ENCODE assay signal across 17 cellular contexts in the genomic region with DNA sequence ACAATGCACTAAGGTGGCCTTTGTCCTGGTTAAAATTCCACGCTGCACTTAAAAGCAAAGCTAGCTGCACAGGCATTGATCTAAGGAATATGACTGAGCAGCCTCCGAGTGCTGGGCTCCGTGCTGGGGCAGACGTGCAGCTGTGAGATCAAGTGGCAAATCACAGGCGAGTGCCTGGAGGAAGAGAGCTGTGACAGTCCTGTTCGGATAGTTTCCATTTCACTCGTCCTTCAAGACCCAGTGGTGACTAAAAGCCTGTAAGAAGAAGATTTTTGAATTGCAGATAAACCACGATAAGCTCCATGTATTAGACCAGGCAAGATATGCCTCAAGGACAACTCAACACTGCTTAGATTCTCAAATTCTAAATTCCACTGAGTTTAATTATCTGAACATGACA.
DNase-seq lines count a peak whose midpoint lies in the region; ATAC-seq, FAIRE-seq and TF ChIP-seq lines count a peak whose summit lies in the region.
"Had no signal": no experiment of that assay in that cellular context is flagged by ENCODE, and none has a peak within 500 bp of the region (broad histone marks: within the 10 kb centered on the region; RNA-seq: fewer than 3 reads in every experiment).

No MANE protein-coding gene starts in this region.

- no peaks in the 10 kb centered on the region for H3F3A ChIP-seq in GM23338 (replicated peaks; ENCODE audit: low read depth)

- H4K20me1 ChIP-seq in GM23338 (replicated peaks; ENCODE audit: insufficient read depth): no peaks in the 10 kb centered on the region

- H3K4me2 ChIP-seq in GM23338 (no peak overlapping the region), trophoblast cell (ENCODE audit: low read length) (no peak overlapping the region)

- H3K27me3 ChIP-seq in GM23338 (ENCODE audit: insufficient read depth) (no peaks in the 10 kb centered on the region), trophoblast cell (ENCODE audit: insufficient read depth, low read length) (no peaks in the 10 kb centered on the region)

- no peak overlapping the region for H2AK5ac ChIP-seq in trophoblast cell (ENCODE audit: low read length)

- H3K4me1 ChIP-seq in GM23338 (ENCODE audit: insufficient read depth) (no peaks in the 10 kb centered on the region), trophoblast cell (ENCODE audit: control insufficient read depth in 1 of 2, insufficient read depth in 2 of 2, low read length in 2 of 2) (peaks cover 2 to 4% of the 10 kb centered on the region in 2 experiments)

- H2BK12ac ChIP-seq in trophoblast cell (ENCODE audit: low read length): no peak overlapping the region

- H3K4ac ChIP-seq in trophoblast cell (ENCODE audit: low read depth, low read length): no peak overlapping the region

- 0 out of 2 replicates have a peak, but pooled peaks cover 6% of the 10 kb centered on the region for H3K9me2 ChIP-seq in GM23338 (ENCODE audit: insufficient read depth)

- H2BK5ac ChIP-seq in trophoblast cell (ENCODE audit: low read depth, low read length, poor library complexity): no peak overlapping the region

- no CpG with 5 or more reads among the region's 8 CpGs for WGBS in trophoblast cell (ENCODE audit: extremely low coverage, insufficient coverage, insufficient read length)

- no peak overlapping the region for H3K4me3 Mint-ChIP-seq in GM23338

- H4K8ac ChIP-seq in trophoblast cell (ENCODE audit: low read depth, low read length): no peak overlapping the region

- H3K27ac ChIP-seq in GM23338 (ENCODE audit: low read depth): no peak overlapping the region
- no peak overlapping the region for H3K27ac ChIP-seq in trophoblast cell (ENCODE audit: low read depth, low read length)

- H3K27ac Mint-ChIP-seq in GM23338: no peak overlapping the region

- H3K9me3 Mint-ChIP-seq in GM23338: no peaks in the 10 kb centered on the region

- H3K9ac ChIP-seq in trophoblast cell (ENCODE audit: low read length): no peak overlapping the region

- no peak overlapping the region for H3K14ac ChIP-seq in trophoblast cell (ENCODE audit: low read length)

- no peak overlapping the region for H4K12ac ChIP-seq in trophoblast cell (ENCODE audit: low read depth, low read length)

- no peaks in the 10 kb centered on the region for H3K79me1 ChIP-seq in trophoblast cell (ENCODE audit: low read length)

- no peak; the same call in 2 of the 3 replicates for ATAC-seq in GM23338
- ATAC-seq in HG02981 (IDR thresholded peaks at IDR 0.05; ENCODE audit: unreplicated experiment): no peak
- ATAC-seq: Panc1 had no signal

- H3K79me2 ChIP-seq in GM23338 (replicated peaks; ENCODE audit: insufficient read depth) (no peaks in the 10 kb centered on the region), trophoblast cell (ENCODE audit: control insufficient read depth, insufficient read depth, low read length, poor library complexity) (no peaks in the 10 kb centered on the region)

- DNase-seq in GM23338 (ENCODE audit: low spot score): no peak
- DNase-seq in M059J (ENCODE audit: low read depth): peak; percentile 51
- peak; percentile 88 for DNase-seq in islet precursor cell
- peak; percentile 91 for DNase-seq in trophoblast cell
- DNase-seq in T-helper 2 cell: no peak
- DNase-seq in H54 (ENCODE audit: insufficient read length, low spot score): no peak
- DNase-seq: COR-L47, GOT3, Karpas-422, NCI-H1930, NCI-H2171 treated with DMSO at 0.1 percent for 48 hours, NCI-H510A, NCI-H82, Right ventricle myocardium superior had no signal

- no peak for TF ChIP-seq CTCF in GM23338 (conservative IDR thresholded peaks at IDR 0.05; ENCODE audit: low read depth in 2 of 2)

- H2BK120ac ChIP-seq in trophoblast cell (ENCODE audit: insufficient read depth, low read length, poor library complexity): no peak overlapping the region

- peaks cover 8% of the 10 kb centered on the region; the same call in 2 of the 3 replicates for H3K4me1 Mint-ChIP-seq in GM23338

- H3K9me3 ChIP-seq in trophoblast cell (ENCODE audit: insufficient read depth, low read depth, low read length): peaks cover 7% of the 10 kb centered on the region

- H3K36me3 Mint-ChIP-seq in GM23338 (ENCODE audit: low read depth): no peaks in the 10 kb centered on the region

- H3K27me3 Mint-ChIP-seq in GM23338 (ENCODE audit: insufficient read depth, low read depth, poor library complexity): peaks cover 11% of the 10 kb centered on the region

- H2AFZ ChIP-seq in GM23338: 0 out of 2 replicates have a peak overlapping the region, but pooled peaks have one; percentile 23
- no peak overlapping the region for H2AFZ ChIP-seq in trophoblast cell (ENCODE audit: insufficient read depth, low read length, poor library complexity)

- TF ChIP-seq POLR2A in H54 (IDR thresholded peaks at IDR 0.05; ENCODE audit: low read depth, low read length): no peak

- no peak overlapping the region for H3K4me3 ChIP-seq in GM23338
- no peak overlapping the region for H3K4me3 ChIP-seq in trophoblast cell (ENCODE audit: low read depth, low read length)

- no peak overlapping the region for H3K18ac ChIP-seq in trophoblast cell (ENCODE audit: low read length)

- no peak overlapping the region for H4K91ac ChIP-seq in trophoblast cell (ENCODE audit: low read depth, low read length)

- no peak for FAIRE-seq in H54 (lab: Jason Lieb, UNC)
- FAIRE-seq: GM12892 had no signal

- H3K23ac ChIP-seq in trophoblast cell (ENCODE audit: low read length): no peak overlapping the region

- H3K36me3 ChIP-seq in GM23338 (ENCODE audit: insufficient read depth): no peaks in the 10 kb centered on the region
- H3K36me3 ChIP-seq in trophoblast cell (ENCODE audit: control insufficient read depth in 1 of 2, insufficient read depth in 2 of 2, low read length in 2 of 2): no peaks in the 10 kb centered on the region

TF ChIP-seq in GM23338, 12 proteins besides CTCF, POLR2A, EP300 and RAD21 (continues in another document):
- TF ChIP-seq ETS1 (IDR thresholded peaks at IDR 0.05) (no peak), ZNF462 (CRISPR knock-in tag; IDR thresholded peaks at IDR 0.05) (no peak)

Comparison
In these comparisons a context has a peak if more than half of its experiments do, and no peak if none do; other contexts are left out.
1. DNase-seq: peak in M059J (single experiment), islet precursor cell (single experiment) and trophoblast cell (2 of 2); none in GM23338 (single experiment), T-helper 2 cell (0 of 5) and H54 (single experiment).